Comparison of ENCODE assay signal across 33 cellular contexts in genomic region chr10:75244487-75245353, GRCh38. TPM values are rescaled to one million over a fixed set of nuclear protein-coding genes. Genes with fewer than 3 reads are reported as not detected.
DNase-seq lines count a peak whose midpoint lies in the region; ATAC-seq and TF ChIP-seq lines count a peak whose summit lies in the region.
"Had no signal": no experiment of that assay in that cellular context is flagged by ENCODE, and none has a peak within 500 bp of the region (broad histone marks: within the 10 kb centered on the region; RNA-seq: fewer than 3 reads in every experiment).

No MANE protein-coding gene starts in this region.

- no peak overlapping the region for H3K27ac Mint-ChIP-seq in activated CD4-positive, alpha-beta memory T cell treated with anti-CD3 and anti-CD28 coated beads, Interleukin-2, amount 10 ng/mL, durations not matched to agents 7 days and 5 days
- H3K27ac Mint-ChIP-seq: activated naive CD8-positive, alpha-beta T cell; memory B cell had no signal

- no peak for TF ChIP-seq CTCF in LNCaP clone FGC (IDR thresholded peaks at IDR 0.05; ENCODE audit: control insufficient read depth, extremely low read depth, insufficient read depth)
- no peak for TF ChIP-seq CTCF in colonic mucosa (IDR thresholded peaks at IDR 0.05)
- no peak for TF ChIP-seq CTCF in thyroid gland (IDR thresholded peaks at IDR 0.05)

- POLR2A ChIA-PET in activated CD4-positive, alpha-beta memory T cell treated with anti-CD3 and anti-CD28 coated beads, Interleukin-2, amount 10 ng/mL, durations not matched to agents 7 days and 5 days (lab: Charles Lee), result no interaction called here

- H3K9me3 ChIP-seq in colonic mucosa (no peaks in the 10 kb centered on the region), thyroid gland (no peaks in the 10 kb centered on the region)
- H3K9me3 ChIP-seq: esophagus muscularis mucosa, right atrium auricular region, SJSA1, transverse colon had no signal

- H3K36me3 ChIP-seq in colonic mucosa, result no peaks in the 10 kb centered on the region
- H3K36me3 ChIP-seq in thyroid gland, result no peaks in the 10 kb centered on the region
- H3K36me3 ChIP-seq: esophagus muscularis mucosa, heart right ventricle, right atrium auricular region, SJSA1, transverse colon, WERI-Rb-1 had no signal

- 89 to 90% methylated on average over 7 to 8 of the region's 8 CpGs for WGBS in thyroid gland, 2 donors

- CTCF ChIA-PET in activated CD4-positive, alpha-beta memory T cell treated with anti-CD3 and anti-CD28 coated beads, Interleukin-2, amount 10 ng/mL, durations not matched to agents 7 days and 5 days (lab: Charles Lee), result interaction anchor here (1.9 kb wide), 1 partner anchor 9 kb away, joined by 7 read pairs; the partner anchor contains the start of gene COMTD1

- peak; percentile 55 for DNase-seq in LNCaP clone FGC (ENCODE audit: low read depth)
- peak; percentile 53 for DNase-seq in colonic mucosa
- DNase-seq in left lobe of liver (ENCODE audit: low spot score), result peak; percentile 59
- DNase-seq in sciatic nerve (ENCODE audit: low spot score), result peak; percentile 27
- DNase-seq in thyroid gland, result no peak
- no peak for DNase-seq in cerebellar nuclear complex (lab: John Stamatoyannopoulos, UW)
- DNase-seq in activated CD4-positive, alpha-beta memory T cell treated with anti-CD3 and anti-CD28 coated beads, Interleukin-2, amount 10 ng/mL, durations not matched to agents 7 days and 5 days, result no peak
- DNase-seq: activated CD4-positive, alpha-beta T cell treated with anti-CD3 and anti-CD28 coated beads for 4 hours; DMS79 treated with DMSO at 0.1 percent for 48 hours; effector memory CD4-positive, alpha-beta T cell; foreskin keratinocyte; GDM1; GM23248; heart right ventricle; KBM-7; left cardiac atrium; MM.1S; NCI-H1105 treated with DMSO at 0.1 percent for 48 hours; NCI-H1930; NCI-H2171 treated with DMSO at 0.1 percent for 48 hours; NCI-H510A treated with DMSO at 0.1 percent for 48 hours; RPMI8226; stimulated activated CD4-positive, alpha-beta T cell treated with anti-CD3 and anti-CD28 coated beads, Interleukin-4, amount 100 ng/mL, for 24 hours; T1000; WERI-Rb-1 had no signal

- H3K27me3 ChIP-seq in colonic mucosa (no peaks in the 10 kb centered on the region), thyroid gland (no peaks in the 10 kb centered on the region)
- H3K27me3 ChIP-seq: esophagus muscularis mucosa, foreskin keratinocyte, heart right ventricle, right atrium auricular region, SJSA1, transverse colon had no signal

- H3K4me3 ChIP-seq in LNCaP clone FGC (ENCODE audit: low read depth, low read length), result no peak overlapping the region
- H3K4me3 ChIP-seq in colonic mucosa, result no peak overlapping the region
- H3K4me3 ChIP-seq in thyroid gland (replicated peaks in 1 of 3), result no peak overlapping the region
- H3K4me3 ChIP-seq: esophagus muscularis mucosa, GM23248, heart right ventricle, right atrium auricular region, SJSA1, transverse colon had no signal

- peaks cover 2% of the 10 kb centered on the region for H3K27me3 Mint-ChIP-seq in activated CD4-positive, alpha-beta memory T cell treated with anti-CD3 and anti-CD28 coated beads, Interleukin-2, amount 10 ng/mL, durations not matched to agents 7 days and 5 days
- H3K27me3 Mint-ChIP-seq: activated naive CD8-positive, alpha-beta T cell had no signal

- intact Hi-C loops in colonic mucosa (cut with DNase I) (no loop called here), sciatic nerve (cut with DNase I) (no loop called here), thyroid gland (cut with DNase I) (no loop called here)

- H3K4me1 Mint-ChIP-seq in activated CD4-positive, alpha-beta memory T cell treated with anti-CD3 and anti-CD28 coated beads, Interleukin-2, amount 10 ng/mL, durations not matched to agents 7 days and 5 days, result no peaks in the 10 kb centered on the region
- H3K4me1 Mint-ChIP-seq: memory B cell had no signal

- H3K9ac ChIP-seq in colonic mucosa (ENCODE audit: low read depth in 2 of 2, low read length in 2 of 2), result no peak overlapping the region
- H3K9ac ChIP-seq: GM23248, parathyroid adenoma had no signal

- no peaks in the 10 kb centered on the region for H3K9me3 Mint-ChIP-seq in activated CD4-positive, alpha-beta memory T cell treated with anti-CD3 and anti-CD28 coated beads, Interleukin-2, amount 10 ng/mL, durations not matched to agents 7 days and 5 days
- H3K9me3 Mint-ChIP-seq: memory B cell had no signal

- TF ChIP-seq POLR2A in thyroid gland (IDR thresholded peaks at IDR 0.05), result no peak

- no peak overlapping the region for H3K4me3 Mint-ChIP-seq in activated CD4-positive, alpha-beta memory T cell treated with anti-CD3 and anti-CD28 coated beads, Interleukin-2, amount 10 ng/mL, durations not matched to agents 7 days and 5 days
- H3K4me3 Mint-ChIP-seq: activated naive CD8-positive, alpha-beta T cell; memory B cell had no signal

- ATAC-seq in left lobe of liver, result peak; percentile 76
- no peak for ATAC-seq in sciatic nerve
- no peak for ATAC-seq in HG03442 (IDR thresholded peaks at IDR 0.05; ENCODE audit: unreplicated experiment)
- ATAC-seq: foreskin keratinocyte, left cardiac atrium had no signal

- no peaks in the 10 kb centered on the region for H3K36me3 Mint-ChIP-seq in activated CD4-positive, alpha-beta memory T cell treated with anti-CD3 and anti-CD28 coated beads, Interleukin-2, amount 10 ng/mL, durations not matched to agents 7 days and 5 days (ENCODE audit: low read depth)
- H3K36me3 Mint-ChIP-seq: activated naive CD8-positive, alpha-beta T cell; memory B cell had no signal

- peaks cover 12% of the 10 kb centered on the region for H3K4me1 ChIP-seq in colonic mucosa
- no peaks in the 10 kb centered on the region for H3K4me1 ChIP-seq in thyroid gland
- H3K4me1 ChIP-seq: esophagus muscularis mucosa, foreskin keratinocyte, heart right ventricle, parathyroid adenoma, right atrium auricular region, SJSA1 had no signal

- H3K27ac ChIP-seq in colonic mucosa (no peak overlapping the region), thyroid gland (no peak overlapping the region)
- H3K27ac ChIP-seq: esophagus muscularis mucosa, foreskin keratinocyte, GM23248, heart right ventricle, parathyroid adenoma, right atrium auricular region, SJSA1, WERI-Rb-1 had no signal

RNA-seq across cellular contexts. Expression of gene COMTD1, which starts 9.0 kb away (rescaled TPM):
- total RNA-seq in colonic mucosa, result 100 to 1,000 TPM in 1 of 2 donors, 10 to 100 TPM in 1; 62.6 to 117 TPM
- 26.9 TPM for total RNA-seq in left lobe of liver
- total RNA-seq in sciatic nerve, result 13.0 TPM
- total RNA-seq in thyroid gland, result 10 to 100 TPM; 43.4 to 74.0 (median 68.7) TPM
- total RNA-seq in activated CD4-positive, alpha-beta memory T cell treated with anti-CD3 and anti-CD28 coated beads, Interleukin-2, amount 10 ng/mL, durations not matched to agents 7 days and 5 days, result 10 to 100 TPM; 34.2 to 34.8 TPM

RNA-seq across cellular contexts. Expression of gene VDAC2, which starts 34.1 kb away (rescaled TPM):
- total RNA-seq in colonic mucosa (100 to 1,000 TPM; 314 to 430 TPM), left lobe of liver (47.8 TPM), sciatic nerve (120 TPM), thyroid gland (100 to 1,000 TPM; 113 to 144 (median 122) TPM)
- total RNA-seq in activated CD4-positive, alpha-beta memory T cell treated with anti-CD3 and anti-CD28 coated beads, Interleukin-2, amount 10 ng/mL, durations not matched to agents 7 days and 5 days, result 100 to 1,000 TPM; 128 to 133 TPM

Comparison
In these comparisons a context has a peak if more than half of its experiments do, and no peak if none do; other contexts are left out.
1. DNase-seq: peak in LNCaP clone FGC (single experiment), colonic mucosa (single experiment), left lobe of liver (single experiment) and sciatic nerve (single experiment); none in thyroid gland (0 of 2), cerebellar nuclear complex (0 of 2) and activated CD4-positive, alpha-beta memory T cell treated with anti-CD3 and anti-CD28 coated beads, Interleukin-2, amount 10 ng/mL, durations not matched to agents 7 days and 5 days (single experiment).